Comparison of ENCODE assay signal across 9 cellular contexts in genomic region chr3:86990734-86991481, GRCh38. TPM values are rescaled to one million over a fixed set of nuclear protein-coding genes. Genes with fewer than 3 reads are reported as not detected.
A peak's percentile ranks its signal among the peaks of the same experiment; 100 is the strongest.
DNase-seq lines count a peak whose midpoint lies in the region; ATAC-seq and TF ChIP-seq lines count a peak whose summit lies in the region.
"Had no signal": no experiment of that assay in that cellular context is flagged by ENCODE, and none has a peak within 500 bp of the region (broad histone marks: within the 10 kb centered on the region; RNA-seq: fewer than 3 reads in every experiment).

Gene VGLL3, minus strand, starts transcription at chr3:86991149. Its CDS starts 406 bp downstream, at chr3:86990743.

- H2AFZ ChIP-seq in GM23248: peak within 1 kb of the TSS; percentile 66

- H3K9ac ChIP-seq in GM23248: peak within 1 kb of the TSS; percentile 95
- H3K9ac ChIP-seq in NT2/D1 (ENCODE audit: insufficient read length, low read depth): peak within 1 kb of the TSS; percentile 66
- H3K9ac ChIP-seq in subcutaneous abdominal adipose tissue (ENCODE audit: low read length in 5 of 5): peak within 1 kb of the TSS; percentile 48 to 97 (median 82)

- H3K27ac ChIP-seq in GM23248 (peak within 1 kb of the TSS; percentile 79), dorsolateral prefrontal cortex (peak within 1 kb of the TSS in 8 of 59 donors; percentile 19 to 66 (median 32)), right lobe of liver (peak within 1 kb of the TSS in 1 of 3 donors; percentile 29), subcutaneous abdominal adipose tissue (ENCODE audit: low read depth, low read length) (peak within 1 kb of the TSS; percentile 96)

- in situ Hi-C loops in GM23248 (cut with MboI): loop anchor here (10.0 kb wide), 1 partner anchor 206 kb away; no protein-coding TSS in a partner anchor

- H3F3A ChIP-seq in GM23248 (ENCODE audit: insufficient read depth): peaks cover 80% of the 10 kb centered on the region

- H3K27me3 ChIP-seq in GM23248 (replicated peaks; ENCODE audit: insufficient read depth) (no peaks in the 10 kb centered on the region), NT2/D1 (ENCODE audit: insufficient read depth, insufficient read length) (peaks cover 18% of the 10 kb centered on the region), dorsolateral prefrontal cortex (peaks cover 0 to 45% (median 17%) of the 10 kb centered on the region in 45 donors), right lobe of liver (peaks cover 3 to 11% of the 10 kb centered on the region in 2 donors), subcutaneous abdominal adipose tissue (ENCODE audit: control insufficient read depth in 5 of 5, insufficient read depth in 4 of 5, low read length in 5 of 5) (peaks cover 0 to 5% (median 0%) of the 10 kb centered on the region in 5 donors)

- H4K20me1 ChIP-seq in GM23248 (ENCODE audit: insufficient read depth): no peaks in the 10 kb centered on the region

- WGBS in GM23248 (ENCODE audit: low coverage in 1 of 2, low lambda C conversion rate in 2 of 2, missing lambda C conversion rate in 2 of 2), 2 experiments: 0 to 1% methylated on average over 41 to 48 of the region's 77 CpGs
- 0% methylated on average over 3 of the region's 77 CpGs for WGBS in right lobe of liver (ENCODE audit: insufficient coverage, low coverage, low lambda C conversion rate, missing lambda C conversion rate)

- ATAC-seq in right lobe of liver (peak; percentile 73 to 79 (median 77)), GM21381 (IDR thresholded peaks at IDR 0.05; ENCODE audit: unreplicated experiment) (no peak), GM21528 (IDR thresholded peaks at IDR 0.05; ENCODE audit: low FRiP score, unreplicated experiment) (no peak)

- TF ChIP-seq CTCF in dorsolateral prefrontal cortex (IDR thresholded peaks at IDR 0.05 in 54 of 56, conservative IDR thresholded peaks at IDR 0.05 in 2 of 56; ENCODE audit: low read depth in 1 of 56, partially characterized antibody in 56 of 56) (no peak), right lobe of liver (IDR thresholded peaks at IDR 0.05) (no peak)

- H3K4me1 ChIP-seq in GM23248 (ENCODE audit: insufficient read depth) (peaks cover 44% of the 10 kb centered on the region), NT2/D1 (ENCODE audit: insufficient read depth, insufficient read length) (no peaks in the 10 kb centered on the region), right lobe of liver (no peaks in the 10 kb centered on the region), subcutaneous abdominal adipose tissue (ENCODE audit: control insufficient read depth in 5 of 5, insufficient read depth in 5 of 5, low read length in 5 of 5) (peaks cover 2 to 36% (median 23%) of the 10 kb centered on the region in 5 donors)

- H3K9me3 ChIP-seq in GM23248 (ENCODE audit: low read depth) (no peaks in the 10 kb centered on the region), NT2/D1 (ENCODE audit: insufficient read depth, low read length) (no peaks in the 10 kb centered on the region), right lobe of liver (no peaks in the 10 kb centered on the region), subcutaneous abdominal adipose tissue (ENCODE audit: control insufficient read depth in 5 of 5, low read length in 5 of 5) (no peaks in the 10 kb centered on the region)

- peak; percentile 88 for DNase-seq in AG20443 (ENCODE audit: low spot score)
- peak; percentile 93 for DNase-seq in GM23248
- DNase-seq in NT2/D1 (ENCODE audit: low read depth, low spot score): peak; percentile 71
- peak in 3 of 10 donors; percentile 9 to 45 (median 44) for DNase-seq in dorsolateral prefrontal cortex
- peak in 2 of 3 donors; percentile 40 to 60 for DNase-seq in right lobe of liver
- DNase-seq: natural killer cell had no signal

- H3K4me3 ChIP-seq in GM23248: peak within 1 kb of the TSS; percentile 89
- H3K4me3 ChIP-seq in NT2/D1 (ENCODE audit: insufficient read length, low read depth): peak within 1 kb of the TSS; percentile 63
- H3K4me3 ChIP-seq in dorsolateral prefrontal cortex: peak within 1 kb of the TSS; percentile 42 to 83 (median 67)
- H3K4me3 ChIP-seq in right lobe of liver: peak within 1 kb of the TSS; percentile 27 to 49 (median 37)
- peak within 1 kb of the TSS; percentile 76 to 98 (median 88) for H3K4me3 ChIP-seq in subcutaneous abdominal adipose tissue (ENCODE audit: low read depth in 1 of 5, low read length in 5 of 5)

- peaks cover 66% of the 10 kb centered on the region for H3K79me2 ChIP-seq in GM23248 (ENCODE audit: insufficient read depth)

- peak; percentile 17 for TF ChIP-seq POLR2A in right lobe of liver (IDR thresholded peaks at IDR 0.05)

- H3K36me3 ChIP-seq in GM23248 (ENCODE audit: low read depth) (peaks cover 17% of the 10 kb centered on the region; the same call in 1 of the 2 replicates), NT2/D1 (ENCODE audit: insufficient read depth, insufficient read length, low read length) (no peaks in the 10 kb centered on the region), right lobe of liver (no peaks in the 10 kb centered on the region), subcutaneous abdominal adipose tissue (ENCODE audit: control insufficient read depth in 5 of 5, insufficient read depth in 5 of 5, low read length in 5 of 5) (no peaks in the 10 kb centered on the region)

- intact Hi-C loops in dorsolateral prefrontal cortex (cut with DNase I) (no loop called here), right lobe of liver (cut with DNase I) (no loop called here)

- peak within 1 kb of the TSS; percentile 94 for H3K4me2 ChIP-seq in GM23248 (ENCODE audit: unreplicated experiment)

- no peaks in the 10 kb centered on the region for H3K9me2 ChIP-seq in GM23248 (ENCODE audit: insufficient read depth)

RNA-seq across cellular contexts. Expression of gene VGLL3, which starts in this region (rescaled TPM):
- 179 and 213 TPM in 2 replicates for total RNA-seq in GM23248 (2014; rRNA removed; shearing (Covaris generic))
- polyA plus RNA-seq in GM23248 (2016; fragmentation: Nextera tagmentation; extraction: Ambion mirVana): 80.5 and 85.4 TPM in 2 replicates
- 1 to 10 TPM in 45 of 120 experiments, under 1 TPM in 75; 0.12 to 4.9 (median 0.81) TPM for total RNA-seq in dorsolateral prefrontal cortex
- total RNA-seq in right lobe of liver: 1 to 10 TPM in 2 of 6 experiments, under 1 TPM in 4; 0.21 to 3.8 (median 0.79) TPM
- total RNA-seq: natural killer cell had no signal

Comparison
In these comparisons a context has a peak if more than half of its experiments do, and no peak if none do; other contexts are left out.
1. RNA of gene VGLL3 (total RNA-seq): 179 to 213 TPM in GM23248; 0.21 to 3.8 TPM in right lobe of liver and 0.12 to 4.9 TPM in dorsolateral prefrontal cortex; every median in the first group is over 10 times any median in the second.
2. H3K4me3 ChIP-seq: peak in every context shown above with its lines; median percentile 89 in GM23248; 88 in subcutaneous abdominal adipose tissue; 67 in dorsolateral prefrontal cortex; 63 in NT2/D1; 37 in right lobe of liver.
3. ATAC-seq: peak in right lobe of liver (4 of 4); none in GM21381 (single experiment) and GM21528 (single experiment).
4. Peak in every context shown above with its lines, with median percentiles within 50 percentile points of each other: H3K9ac ChIP-seq.